ENCODE assay signal across 1 cellular context in genomic region chr3:193347507-193348501, GRCh38.
TF ChIP-seq lines count a peak whose summit lies in the region.

No MANE protein-coding gene starts in this region.

TF ChIP-seq in GM12878, 131 proteins besides CTCF, POLR2A, EP300 and RAD21 (continued from another document):
- TF ChIP-seq E2F4 (IDR thresholded peaks at IDR 0.05; ENCODE audit: low read depth, low read length) (no peak), JUNB (IDR thresholded peaks at IDR 0.05) (peak; percentile 23; the same call in 1 of the 2 replicates)
TF ChIP-seq in GM12878: peak in this region for 3.
